Comparison of ENCODE assay signal across 25 cellular contexts in genomic region chr11:14698771-14699170, GRCh38. TPM values are rescaled to one million over a fixed set of nuclear protein-coding genes. Genes with fewer than 3 reads are reported as not detected.
DNase-seq lines count a peak whose midpoint lies in the region; ATAC-seq, FAIRE-seq and TF ChIP-seq lines count a peak whose summit lies in the region.
"Had no signal": no experiment of that assay in that cellular context is flagged by ENCODE, and none has a peak within 500 bp of the region (broad histone marks: within the 10 kb centered on the region; RNA-seq: fewer than 3 reads in every experiment).

No MANE protein-coding gene starts in this region.

- no peak overlapping the region for H3K4me3 ChIP-seq in CD4-positive, alpha-beta memory T cell (ENCODE audit: low read length in 2 of 2)
- no peak overlapping the region for H3K4me3 ChIP-seq in H1 (ENCODE audit: extremely low read depth in 1 of 4, insufficient read depth in 2 of 4, low read depth in 3 of 4, low read length in 4 of 4)
- H3K4me3 ChIP-seq: body of pancreas, stomach had no signal

- TF ChIP-seq POLR2A in H1 (IDR thresholded peaks at IDR 0.05; ENCODE audit: control extremely low read depth in 1 of 2, low read depth in 2 of 2, low read length in 2 of 2), result no peak

- no peak overlapping the region for H3K9ac ChIP-seq in H1 (replicated peaks in 1 of 4; ENCODE audit: extremely low read depth in 1 of 4, low read depth in 3 of 4, low read length in 3 of 4)
- H3K9ac ChIP-seq: KMS-11 had no signal

- H3K14ac ChIP-seq in H1 (ENCODE audit: insufficient read length), result no peak overlapping the region

- H2BK5ac ChIP-seq in H1 (ENCODE audit: low read depth, low read length), result no peak overlapping the region

- no peak overlapping the region for H2BK20ac ChIP-seq in H1 (ENCODE audit: low read length)

- H3K4me1 Mint-ChIP-seq in CD4-positive, alpha-beta memory T cell, result peaks cover 30 to 63% (median 37%) of the 10 kb centered on the region in 4 donors
- H3K4me1 Mint-ChIP-seq in T-helper 17 cell, result peaks cover 17% of the 10 kb centered on the region
- no peaks in the 10 kb centered on the region for H3K4me1 Mint-ChIP-seq in glutamatergic neuron (ENCODE audit: low read depth, unreplicated experiment)

- CTCF ChIA-PET in CD4-positive, alpha-beta memory T cell (lab: Charles Lee; ENCODE audit: partially characterized antibody), result interaction anchor here (1.0 kb wide), 1 partner anchor 53 kb away, joined by 3 read pairs; no protein-coding TSS in a partner anchor
- CTCF ChIA-PET in H1 (lab: Charles Lee; ENCODE audit: partially characterized antibody), result interaction anchor here (1.0 kb wide), 1 partner anchor 27 kb away, joined by 3 read pairs; no protein-coding TSS in a partner anchor

- H3K36me3 ChIP-seq in CD4-positive, alpha-beta memory T cell (ENCODE audit: insufficient read depth, low read length), result no peaks in the 10 kb centered on the region
- H3K36me3 ChIP-seq in H1 (ENCODE audit: control insufficient read depth in 2 of 4, insufficient read depth in 4 of 4, low read length in 3 of 4), result no peaks in the 10 kb centered on the region; a peak in 1 of 8 replicates
- H3K36me3 ChIP-seq: stomach had no signal

- peaks cover 49% of the 10 kb centered on the region for H3K4me1 ChIP-seq in CD4-positive, alpha-beta memory T cell (ENCODE audit: insufficient read depth, low read length)
- H3K4me1 ChIP-seq in H1 (replicated peaks in 1 of 4; ENCODE audit: control insufficient read depth in 3 of 4, insufficient read depth in 4 of 4, low read length in 3 of 4), result no peaks in the 10 kb centered on the region

- H3K56ac ChIP-seq in H1 (replicated peaks; ENCODE audit: insufficient read length, low read depth, low read length), result no peak overlapping the region

- H2BK12ac ChIP-seq in H1 (ENCODE audit: low read depth, low read length), result no peak overlapping the region

- POLR2A ChIA-PET in CD4-positive, alpha-beta memory T cell (lab: Charles Lee; ENCODE audit: partially characterized antibody), result interaction anchor here (0.6 to 1.7 kb wide), 4 partner anchors 9 to 161 kb away, joined by 3 to 7 read pairs (median 4); partner anchors contain the start of gene PDE3B
- POLR2A ChIA-PET in H1 (lab: Charles Lee; ENCODE audit: partially characterized antibody), result no interaction called here

- TF ChIP-seq CTCF in H1 (IDR thresholded peaks at IDR 0.05; ENCODE audit: control extremely low read depth in 1 of 3, insufficient read depth in 1 of 3, low read depth in 1 of 3, low read length in 3 of 3) (no peak), glutamatergic neuron (IDR thresholded peaks at IDR 0.05; ENCODE audit: partially characterized antibody, unreplicated experiment) (no peak)

- H3K4ac ChIP-seq in H1 (replicated peaks; ENCODE audit: insufficient read length, low read depth, low read length), result no peak overlapping the region

- H3K79me1 ChIP-seq in H1 (ENCODE audit: low read depth, low read length), result no peaks in the 10 kb centered on the region

- peak overlapping the region in 3 of 7 donors; percentile 1 to 60 (median 24) for H3K27ac Mint-ChIP-seq in CD4-positive, alpha-beta memory T cell
- peak overlapping the region; percentile 34 for H3K27ac Mint-ChIP-seq in T-helper 17 cell
- H3K27ac Mint-ChIP-seq in glutamatergic neuron (ENCODE audit: unreplicated experiment), result no peak overlapping the region
- H3K27ac Mint-ChIP-seq: type B pancreatic cell had no signal

- no peak for TF ChIP-seq RAD21 in H1 (IDR thresholded peaks at IDR 0.05 in 1 of 2, conservative IDR thresholded peaks at IDR 0.05 in 1 of 2; ENCODE audit: low read depth in 2 of 2, low read length in 2 of 2)

- H3K4me3 Mint-ChIP-seq in CD4-positive, alpha-beta memory T cell, result peak overlapping the region in 6 of 8 donors; percentile 2 to 73 (median 46)
- H3K4me3 Mint-ChIP-seq in T-helper 17 cell (no peak overlapping the region), glutamatergic neuron (ENCODE audit: unreplicated experiment) (no peak overlapping the region)
- H3K4me3 Mint-ChIP-seq: type B pancreatic cell had no signal

- ATAC-seq in T-helper 17 cell (peak; percentile 30), HG03025 (IDR thresholded peaks at IDR 0.05; ENCODE audit: low FRiP score, unreplicated experiment) (no peak)
- ATAC-seq: body of pancreas, left cardiac atrium, sciatic nerve had no signal

- FAIRE-seq in H1 (lab: Jason Lieb, UNC), result peak; percentile 28
- FAIRE-seq: H54 had no signal

- peaks cover 0 to 39% (median 23%) of the 10 kb centered on the region in 8 donors for H3K9me3 Mint-ChIP-seq in CD4-positive, alpha-beta memory T cell
- peaks cover 5% of the 10 kb centered on the region for H3K9me3 Mint-ChIP-seq in glutamatergic neuron (ENCODE audit: unreplicated experiment)

- no peak overlapping the region for H2AK5ac ChIP-seq in H1 (ENCODE audit: low read depth, low read length)

- H3K23ac ChIP-seq in H1 (ENCODE audit: insufficient read length), result no peak overlapping the region

- no peak overlapping the region for H3K27ac ChIP-seq in CD4-positive, alpha-beta memory T cell (ENCODE audit: low read depth, low read length)
- H3K27ac ChIP-seq in H1 (ENCODE audit: low read depth, low read length), result no peak overlapping the region
- H3K27ac ChIP-seq: body of pancreas, KMS-11, RWPE1, stomach, VCaP had no signal

- no peak overlapping the region for H3K18ac ChIP-seq in H1 (ENCODE audit: extremely low read depth, low read length)

- H4K20me1 ChIP-seq in H1 (replicated peaks in 1 of 2; ENCODE audit: control insufficient read depth in 1 of 2, insufficient read depth in 2 of 2, low read length in 2 of 2), result no peaks in the 10 kb centered on the region

- no peak overlapping the region for H4K8ac ChIP-seq in H1 (ENCODE audit: extremely low read depth, insufficient read depth, low read length)

- H4K91ac ChIP-seq in H1 (replicated peaks; ENCODE audit: insufficient read length, low read length), result no peak overlapping the region

- no peak for TF ChIP-seq EP300 in H1 (IDR thresholded peaks at IDR 0.05; ENCODE audit: borderline replicate concordance in 1 of 2, low read depth in 2 of 2, low read length in 2 of 2)

- no peak overlapping the region for H2BK120ac ChIP-seq in H1 (replicated peaks; ENCODE audit: low read depth, low read length)

- no peak overlapping the region for H3K4me2 ChIP-seq in H1 (ENCODE audit: insufficient read depth in 1 of 2, low read depth in 2 of 2, low read length in 2 of 2)
- H3K4me2 ChIP-seq: KMS-11 had no signal

- 70% methylated on average over 1 of the region's 1 CpG; no CpG with 5 or more reads in 1 of the 2 experiments for WGBS in H1 (ENCODE audit: extremely low coverage in 1 of 2, insufficient coverage in 1 of 2, insufficient read length in 1 of 2, insufficient replicate concordance in 2 of 2, low coverage in 1 of 2, low lambda C conversion rate in 2 of 2, missing lambda C conversion rate in 1 of 2), 2 experiments

- no peaks in the 10 kb centered on the region for H3K27me3 Mint-ChIP-seq in CD4-positive, alpha-beta memory T cell
- H3K27me3 Mint-ChIP-seq in T-helper 17 cell (no peaks in the 10 kb centered on the region), glutamatergic neuron (ENCODE audit: unreplicated experiment) (no peaks in the 10 kb centered on the region)
- H3K27me3 Mint-ChIP-seq: type B pancreatic cell had no signal

- intact Hi-C loops in CD4-positive, alpha-beta memory T cell (cut with micrococcal nuclease), result no loop called here

- no peaks in the 10 kb centered on the region for H3K79me2 ChIP-seq in H1 (ENCODE audit: control insufficient read depth in 1 of 2, insufficient read depth in 2 of 2, low read length in 2 of 2)

- DNase-seq in NOMO-1 treated with DMSO at 0.1 percent for 48 hours (lab: John Stamatoyannopoulos, UW; ENCODE audit: unreplicated experiment), result peak; percentile 33
- no peak for DNase-seq in NOMO-1 treated with dmso at 0.1 percent for 144 hours (lab: John Stamatoyannopoulos, UW; ENCODE audit: unreplicated experiment)
- DNase-seq in CD4-positive, alpha-beta memory T cell, result no peak
- no peak for DNase-seq in T-helper 17 cell
- no peak for DNase-seq in H1 (ENCODE audit: low read depth in 1 of 2, low spot score in 2 of 2)
- no peak for DNase-seq in NCI-H2227 treated with DMSO at 0.1 percent for 48 hours (lab: John Stamatoyannopoulos, UW)
- DNase-seq in glutamatergic neuron, result no peak
- DNase-seq: 8988T; activated CD4-positive, alpha-beta T cell treated with anti-CD3 and anti-CD28 coated beads, Interleukin-2, amount 50 U/mL, for 1 hour; body of pancreas; DMS79 treated with DMSO at 0.1 percent for 48 hours; left cardiac atrium; mammary epithelial cell; NCI-H1092; NCI-H187; NCI-H2171 treated with DMSO at 0.1 percent for 48 hours; NCI-H526; stomach had no signal

- H4K5ac ChIP-seq in H1 (ENCODE audit: insufficient read length, low read depth, low read length), result no peak overlapping the region

- H2AFZ ChIP-seq in H1 (ENCODE audit: low read length), result no peak overlapping the region

- peaks cover 37 to 51% of the 10 kb centered on the region in 2 donors for H3K36me3 Mint-ChIP-seq in CD4-positive, alpha-beta memory T cell
- H3K36me3 Mint-ChIP-seq in T-helper 17 cell (ENCODE audit: low read depth) (peaks cover 9% of the 10 kb centered on the region), glutamatergic neuron (ENCODE audit: unreplicated experiment) (peaks cover 17% of the 10 kb centered on the region)
- H3K36me3 Mint-ChIP-seq: type B pancreatic cell had no signal

- H2BK15ac ChIP-seq in H1 (ENCODE audit: low read length), result no peak overlapping the region

- no peaks in the 10 kb centered on the region for H3K23me2 ChIP-seq in H1 (ENCODE audit: low read depth, low read length)

- no peaks in the 10 kb centered on the region for H3K27me3 ChIP-seq in CD4-positive, alpha-beta memory T cell (ENCODE audit: insufficient read depth, low read length)
- H3K27me3 ChIP-seq in H1 (replicated peaks in 1 of 4; ENCODE audit: control insufficient read depth in 3 of 4, extremely low read depth in 1 of 4, insufficient read depth in 3 of 4, low read length in 3 of 4), result no peaks in the 10 kb centered on the region
- H3K27me3 ChIP-seq: body of pancreas, stomach had no signal

- H3K9me3 ChIP-seq in CD4-positive, alpha-beta memory T cell (ENCODE audit: control insufficient read depth in 1 of 2, low read length in 2 of 2), result no peaks in the 10 kb centered on the region
- H3K9me3 ChIP-seq in T-helper 17 cell (ENCODE audit: control insufficient read depth, low read length, poor library complexity, severe bottlenecking), result peaks cover 4% of the 10 kb centered on the region
- H3K9me3 ChIP-seq in H1 (ENCODE audit: insufficient read depth in 2 of 2, low read depth in 1 of 2, low read length in 1 of 2), result peaks cover 0 to 6% of the 10 kb centered on the region in 2 experiments; a peak in 2 of 4 replicates
- H3K9me3 ChIP-seq: body of pancreas had no signal

RNA-seq across cellular contexts. Expression of gene PDE3B, which starts 55.2 kb away (rescaled TPM):
- total RNA-seq in CD4-positive, alpha-beta memory T cell, result 100 to 1,000 TPM; 219 to 222 TPM
- 10 to 100 TPM; 34.1 to 43.8 TPM for polyA plus RNA-seq in CD4-positive, alpha-beta memory T cell
- total RNA-seq in T-helper 17 cell (10 to 100 TPM; 68.9 to 90.4 TPM), glutamatergic neuron (ENCODE audit: unreplicated experiment) (14.1 TPM)
- 9.9 and 10.9 TPM in 2 replicates for total RNA-seq in H1 (2021; fragmentation: NEBNext Ultra II Directional; extraction: Animal tissue kit (Norgen Biotek cat#: 25700))
- polyA plus RNA-seq in H1 (2011; rRNA removed), result 2.5 and 2.7 TPM in 2 replicates
- 2.9 TPM for polyA plus RNA-seq in H1 (2011; cell fraction: cytosol; rRNA removed)
- polyA plus RNA-seq in H1 (2011; cell fraction: nucleus; rRNA removed), result 6.1 TPM
- polyA plus RNA-seq in H1 (2012, experiment 1 of 2), result 3.1 to 5.3 TPM (median 3.6 TPM) in 4 replicates
- polyA plus RNA-seq in H1 (2012, experiment 2 of 2), result 0.34 TPM
- polyA plus RNA-seq in H1 (2013, experiment 1 of 2), result 9.4 TPM
- 9.4 TPM for polyA plus RNA-seq in H1 (2013, experiment 2 of 2)
- 13.7 and 15.9 TPM in 2 replicates for polyA minus RNA-seq in H1 (2011; rRNA and poly(A)+ RNA removed)
- 7.3 TPM for polyA minus RNA-seq in H1 (2011; cell fraction: cytosol; rRNA and poly(A)+ RNA removed)
- polyA minus RNA-seq in H1 (2011; cell fraction: nucleus; rRNA and poly(A)+ RNA removed), result 37.3 TPM
- total RNA-seq: mammary epithelial cell had no signal

Comparison
In these comparisons a context has a peak if more than half of its experiments do, and no peak if none do; other contexts are left out.
1. H3K4me3 Mint-ChIP-seq: peak in CD4-positive, alpha-beta memory T cell (6 of 8); none in T-helper 17 cell (single experiment) and glutamatergic neuron (single experiment).